In genomic region chr10:17257466-17258321, GRCh38 we compare ENCODE assay signal across 8 cellular contexts. TPM values are rescaled to one million over a fixed set of nuclear protein-coding genes. Genes with fewer than 3 reads are reported as not detected.
A peak's percentile ranks its signal among the peaks of the same experiment; 100 is the strongest.
DNase-seq lines count a peak whose midpoint lies in the region; ATAC-seq, FAIRE-seq and TF ChIP-seq lines count a peak whose summit lies in the region.

No MANE protein-coding gene starts in this region.

- POLR2A ChIA-PET in activated B cell treated with CpG ODN at 0.5 μM for 24 hours (lab: Charles Lee) (no interaction called here), HepG2 (lab: Yijun Ruan, JAX) (no interaction called here)

- ATAC-seq in HG02588 (IDR thresholded peaks at IDR 0.05; ENCODE audit: unreplicated experiment) (peak; percentile 66), activated B cell treated with CpG ODN at 0.5 μM for 24 hours (ENCODE audit: low read depth) (peak; percentile 74), HepG2 (peak; percentile 81)

- no peak overlapping the region for H3K4me2 ChIP-seq in HepG2 (ENCODE audit: low read depth, low read length)

- H3K27me3 ChIP-seq in colonic mucosa (no peaks in the 10 kb centered on the region), HepG2 (ENCODE audit: control insufficient read depth in 1 of 2, insufficient read depth in 2 of 2, low read length in 2 of 2) (no peaks in the 10 kb centered on the region)

- no peaks in the 10 kb centered on the region for H3K79me2 ChIP-seq in HepG2 (ENCODE audit: insufficient read depth, low read length)

- no peak for TF ChIP-seq POLR2A in HepG2 (IDR thresholded peaks at IDR 0.05; ENCODE audit: insufficient read depth in 1 of 2, low read depth in 2 of 2, low read length in 2 of 2)

- no peak overlapping the region for H2AFZ ChIP-seq in HepG2 (ENCODE audit: low read length)

- no peaks in the 10 kb centered on the region for H3K4me1 ChIP-seq in colonic mucosa
- no peaks in the 10 kb centered on the region for H3K4me1 ChIP-seq in HepG2 (ENCODE audit: insufficient read depth, low read length)

- H3K36me3 ChIP-seq in colonic mucosa = no peaks in the 10 kb centered on the region
- no peaks in the 10 kb centered on the region for H3K36me3 ChIP-seq in HepG2 (replicated peaks in 1 of 2; ENCODE audit: control insufficient read depth in 1 of 2, insufficient read depth in 2 of 2, low read length in 2 of 2)

- H3K9me3 ChIP-seq in colonic mucosa = peaks cover 5% of the 10 kb centered on the region
- H3K9me3 ChIP-seq in HepG2 (ENCODE audit: low read length) = peaks cover 10% of the 10 kb centered on the region

- WGBS in HepG2 (ENCODE audit: low lambda C conversion rate) = 15% methylated on average over 8 of the region's 8 CpGs

- BruUV-seq in HepG2 (replicated peaks; lab: Mats Ljungman, UMichigan) = no TSS peak

- no peaks in the 10 kb centered on the region for H3K36me3 Mint-ChIP-seq in activated B cell treated with CpG ODN at 0.5 μM for 24 hours (ENCODE audit: low read depth)

- in situ Hi-C loops in HepG2 (cut with HindIII; ENCODE audit: extremely low pct_ligation_motif_present, low pct_unique_long_range_greater_than_20kb) = loop anchor here (5.0 to 10.0 kb wide), 2 partner anchors 363 to 410 kb away; no protein-coding TSS in a partner anchor

- H3K27me3 Mint-ChIP-seq in activated B cell treated with CpG ODN at 0.5 μM for 24 hours = peaks cover 5% of the 10 kb centered on the region

- H3K9me3 Mint-ChIP-seq in activated B cell treated with CpG ODN at 0.5 μM for 24 hours = peaks cover 7% of the 10 kb centered on the region

- CTCF ChIA-PET in activated B cell treated with CpG ODN at 0.5 μM for 24 hours (lab: Charles Lee) = interaction anchor here (0.6 to 2.2 kb wide), 16 partner anchors 12 to 431 kb away, joined by 3 to 11 read pairs (median 5); partner anchors contain the start of gene TRDMT1
- CTCF ChIA-PET in HepG2 (lab: Yijun Ruan, JAX; ENCODE audit: low intra/inter-chr PET ratio, low total read pairs) = interaction anchor here (0.6 to 3.4 kb wide), 3 partner anchors 414 to 430 kb away, joined by 3 to 30 read pairs (median 9); no protein-coding TSS in a partner anchor

- TF ChIP-seq CTCF in activated B cell treated with CpG ODN at 0.5 μM for 24 hours (IDR thresholded peaks at IDR 0.05) (peak; percentile 88), colonic mucosa (IDR thresholded peaks at IDR 0.05) (peak; percentile 73), HepG2 (CRISPR knock-in tag; IDR thresholded peaks at IDR 0.05) (peak; percentile 80)

- peak; percentile 69 for TF ChIP-seq RAD21 in HepG2 (CRISPR knock-in tag; IDR thresholded peaks at IDR 0.05)

- no peak overlapping the region for H3K27ac ChIP-seq in colonic mucosa
- H3K27ac ChIP-seq in HepG2 (ENCODE audit: extremely low read length, insufficient read depth, low read length) = no peak overlapping the region

- H3K4me3 Mint-ChIP-seq in activated B cell treated with CpG ODN at 0.5 μM for 24 hours = no peak overlapping the region

- no peak overlapping the region for H3K27ac Mint-ChIP-seq in activated B cell treated with CpG ODN at 0.5 μM for 24 hours

- DNase-seq in NCI-H510A treated with DMSO at 0.1 percent for 48 hours (lab: John Stamatoyannopoulos, UW) = peak; percentile 69
- DNase-seq in NCI-H510A (lab: John Stamatoyannopoulos, UW) = no peak
- peak; percentile 2 for DNase-seq in NCI-H1694 (lab: John Stamatoyannopoulos, UW)
- no peak for DNase-seq in activated B cell treated with CpG ODN at 0.5 μM for 24 hours
- peak; percentile 74 for DNase-seq in colonic mucosa
- peak; percentile 44 for DNase-seq in HepG2 (ENCODE audit: low spot score)
- peak; percentile 10 to 29 (median 12) for DNase-seq in stimulated activated CD4-positive, alpha-beta T cell treated with anti-CD3 and anti-CD28 coated beads, TNF-alpha, amount 100 ng/mL, for 48 hours (ENCODE audit: low read depth in 3 of 3)

- H3K4me1 Mint-ChIP-seq in activated B cell treated with CpG ODN at 0.5 μM for 24 hours = peaks cover 6% of the 10 kb centered on the region

- TF ChIP-seq EP300 in HepG2 (IDR thresholded peaks at IDR 0.05; ENCODE audit: low read depth in 2 of 2, low read length in 2 of 2) (no peak), HepG2 (CRISPR knock-in tag; IDR thresholded peaks at IDR 0.05; ENCODE audit: borderline replicate concordance) (no peak)

- intact Hi-C loops in activated B cell treated with CpG ODN at 0.5 μM for 24 hours (cut with micrococcal nuclease) = loop anchor here (1.0 to 10.0 kb wide), 5 partner anchors 173 to 1383 kb away; no protein-coding TSS in a partner anchor
- intact Hi-C loops in colonic mucosa (cut with DNase I) = loop anchor here (2.0 kb wide), 1 partner anchor 415 kb away; no protein-coding TSS in a partner anchor
- intact Hi-C loops in HepG2 (cut with micrococcal nuclease; ENCODE audit: unreplicated experiment) = loop anchor here (1.0 kb wide), 3 partner anchors 366 to 429 kb away; no protein-coding TSS in a partner anchor

- no peaks in the 10 kb centered on the region for H4K20me1 ChIP-seq in HepG2 (ENCODE audit: insufficient read depth, low read length)

- H3K4me3 ChIP-seq in colonic mucosa (no peak overlapping the region), HepG2 (replicated peaks in 1 of 3; ENCODE audit: insufficient read depth in 1 of 3, low read depth in 2 of 3, low read length in 3 of 3) (no peak overlapping the region)

- FAIRE-seq in HepG2 (lab: Jason Lieb, UNC) = peak; percentile 73

- H3K9ac ChIP-seq in colonic mucosa (ENCODE audit: low read depth in 2 of 2, low read length in 2 of 2) (no peak overlapping the region), HepG2 (ENCODE audit: insufficient read depth, low read depth, low read length) (no peak overlapping the region)

TF ChIP-seq in HepG2, 621 proteins besides CTCF, POLR2A, EP300 and RAD21 (continues in another document):
- TF ChIP-seq TP53 (CRISPR knock-in tag; conservative IDR thresholded peaks at IDR 0.05) (no peak), THAP11 (CRISPR knock-in tag; IDR thresholded peaks at IDR 0.05) (no peak), PBX2 (CRISPR knock-in tag; IDR thresholded peaks at IDR 0.05) (no peak)

RNA-seq across cellular contexts. Expression of gene VIM, which starts 29.7 kb away (rescaled TPM):
- total RNA-seq in activated B cell treated with CpG ODN at 0.5 μM for 24 hours (796 and 798 TPM in 2 replicates), colonic mucosa (100 to 1,000 TPM; 121 to 326 TPM), HepG2 (2016; rRNA removed; fragmentation: Illumina TruSeq; extraction: Trizol) (not detected in 2 replicates)
- not detected in 2 replicates for total RNA-seq in HepG2 (2016; cell fraction: cytosol; rRNA removed; fragmentation: Illumina TruSeq; extraction: Trizol; ENCODE audit: low read depth)
- not detected in 2 replicates for total RNA-seq in HepG2 (2016; cell fraction: insoluble cytoplasmic fraction; rRNA removed; fragmentation: Illumina TruSeq; extraction: Trizol)
- total RNA-seq in HepG2 (2016; cell fraction: membrane; rRNA removed; fragmentation: Illumina TruSeq; extraction: Trizol) = not detected in 2 replicates
- not detected in 2 replicates for total RNA-seq in HepG2 (2016; cell fraction: nucleus; rRNA removed; fragmentation: Illumina TruSeq; extraction: Trizol)
- polyA plus RNA-seq in HepG2 (2011; rRNA removed) = not detected in 2 replicates
- polyA plus RNA-seq in HepG2 (2011; cell fraction: cytosol; rRNA removed) = 0.04 and 0.12 TPM in 2 replicates
- 0.14 and 0.16 TPM in 2 replicates for polyA plus RNA-seq in HepG2 (2011; cell fraction: nucleus; rRNA removed)
- polyA plus RNA-seq in HepG2 (2012) = not detected in 2 replicates
- not detected in 2 replicates for polyA plus RNA-seq in HepG2 (2016; cell fraction: cytosol; fragmentation: Illumina TruSeq; extraction: Trizol; ENCODE audit: low read depth)
- polyA plus RNA-seq in HepG2 (2016; cell fraction: insoluble cytoplasmic fraction; fragmentation: Illumina TruSeq; extraction: Trizol; ENCODE audit: low read depth) = not detected in 2 replicates
- polyA plus RNA-seq in HepG2 (2016; cell fraction: membrane; fragmentation: Illumina TruSeq; extraction: Trizol; ENCODE audit: low read depth) = not detected in 2 replicates
- polyA plus RNA-seq in HepG2 (2016; cell fraction: nucleus; fragmentation: Illumina TruSeq; extraction: Trizol; ENCODE audit: insufficient read depth, low read depth) = not detected in 2 replicates
- 0.76 and 313 TPM in 2 replicates for polyA minus RNA-seq in HepG2 (2011; rRNA and poly(A)+ RNA removed; ENCODE audit: low replicate concordance)
- 3.5 and 6.8 TPM in 2 replicates for polyA minus RNA-seq in HepG2 (2011; cell fraction: cytosol; rRNA and poly(A)+ RNA removed)
- polyA minus RNA-seq in HepG2 (2011; cell fraction: nucleus; rRNA and poly(A)+ RNA removed) = 0.87 and 3.2 TPM in 2 replicates

RNA-seq across cellular contexts. Expression of gene TRDMT1, which starts 56.2 kb away (rescaled TPM):
- total RNA-seq in activated B cell treated with CpG ODN at 0.5 μM for 24 hours = 15.0 and 19.9 TPM in 2 replicates
- total RNA-seq in colonic mucosa = 1 to 10 TPM; 3.4 to 3.5 TPM
- 3.0 and 6.1 TPM in 2 replicates for total RNA-seq in HepG2 (2016; rRNA removed; fragmentation: Illumina TruSeq; extraction: Trizol)
- 4.0 and 4.8 TPM in 2 replicates for total RNA-seq in HepG2 (2016; cell fraction: cytosol; rRNA removed; fragmentation: Illumina TruSeq; extraction: Trizol; ENCODE audit: low read depth)
- 2.6 and 3.6 TPM in 2 replicates for total RNA-seq in HepG2 (2016; cell fraction: insoluble cytoplasmic fraction; rRNA removed; fragmentation: Illumina TruSeq; extraction: Trizol)
- total RNA-seq in HepG2 (2016; cell fraction: membrane; rRNA removed; fragmentation: Illumina TruSeq; extraction: Trizol) = 1.7 and 2.1 TPM in 2 replicates
- total RNA-seq in HepG2 (2016; cell fraction: nucleus; rRNA removed; fragmentation: Illumina TruSeq; extraction: Trizol) = 3.6 and 5.3 TPM in 2 replicates
- 1.3 and 2.0 TPM in 2 replicates for polyA plus RNA-seq in HepG2 (2011; rRNA removed)
- polyA plus RNA-seq in HepG2 (2011; cell fraction: cytosol; rRNA removed) = 0.54 and 6.3 TPM in 2 replicates
- polyA plus RNA-seq in HepG2 (2011; cell fraction: nucleus; rRNA removed) = 1.00 and 1.2 TPM in 2 replicates
- polyA plus RNA-seq in HepG2 (2012) = 0.95 and 1.5 TPM in 2 replicates
- 0.96 and 1.3 TPM in 2 replicates for polyA plus RNA-seq in HepG2 (2016; cell fraction: cytosol; fragmentation: Illumina TruSeq; extraction: Trizol; ENCODE audit: low read depth)
- 5.6 and 6.4 TPM in 2 replicates for polyA plus RNA-seq in HepG2 (2016; cell fraction: insoluble cytoplasmic fraction; fragmentation: Illumina TruSeq; extraction: Trizol; ENCODE audit: low read depth)
- 0.78 and 1.4 TPM in 2 replicates for polyA plus RNA-seq in HepG2 (2016; cell fraction: membrane; fragmentation: Illumina TruSeq; extraction: Trizol; ENCODE audit: low read depth)
- polyA plus RNA-seq in HepG2 (2016; cell fraction: nucleus; fragmentation: Illumina TruSeq; extraction: Trizol; ENCODE audit: insufficient read depth, low read depth) = 3.1 and 4.0 TPM in 2 replicates
- 1.6 and 2.9 TPM in 2 replicates for polyA minus RNA-seq in HepG2 (2011; rRNA and poly(A)+ RNA removed; ENCODE audit: low replicate concordance)
- 1.6 and 2.6 TPM in 2 replicates for polyA minus RNA-seq in HepG2 (2011; cell fraction: cytosol; rRNA and poly(A)+ RNA removed)
- 8.4 and 10.6 TPM in 2 replicates for polyA minus RNA-seq in HepG2 (2011; cell fraction: nucleus; rRNA and poly(A)+ RNA removed)

Comparison
In these comparisons a context has a peak if more than half of its experiments do, and no peak if none do; other contexts are left out.
1. DNase-seq: peak in NCI-H510A treated with DMSO at 0.1 percent for 48 hours (single experiment), NCI-H1694 (single experiment), colonic mucosa (single experiment), HepG2 (single experiment) and stimulated activated CD4-positive, alpha-beta T cell treated with anti-CD3 and anti-CD28 coated beads, TNF-alpha, amount 100 ng/mL, for 48 hours (3 of 3); none in NCI-H510A (single experiment) and activated B cell treated with CpG ODN at 0.5 μM for 24 hours (single experiment).
2. RNA of gene VIM, which starts 29.7 kb away (total RNA-seq): 796 to 798 TPM in activated B cell treated with CpG ODN at 0.5 μM for 24 hours and 121 to 326 TPM in colonic mucosa; not detected in HepG2; every median in the first group is over 100 times any median in the second.
3. Peak in every context shown above with its lines, with median percentiles within 50 percentile points of each other: ATAC-seq and CTCF ChIP-seq.